In genomic region chr7:106420741-106421140, GRCh38 we compare ENCODE assay signal across 9 cellular contexts.
DNase-seq lines count a peak whose midpoint lies in the region; ATAC-seq and TF ChIP-seq lines count a peak whose summit lies in the region.
"Had no signal": no experiment of that assay in that cellular context is flagged by ENCODE, and none has a peak within 500 bp of the region (broad histone marks: within the 10 kb centered on the region; RNA-seq: fewer than 3 reads in every experiment).

No MANE protein-coding gene starts in this region.

- peaks cover 3% of the 10 kb centered on the region for H3K36me3 Mint-ChIP-seq in type B pancreatic cell

- no peak overlapping the region for H3K4me2 ChIP-seq in IMR-90 (ENCODE audit: low read depth, low read length)

- in situ Hi-C loops in IMR-90 (cut with MboI; ENCODE audit: low sequenced_read_pairs) = no loop called here

- TF ChIP-seq RAD21 in IMR-90 (IDR thresholded peaks at IDR 0.05; ENCODE audit: low read length) = no peak

- H3K27me3 Mint-ChIP-seq in type B pancreatic cell = peaks cover 4% of the 10 kb centered on the region

- H3K27me3 ChIP-seq in IMR-90 (ENCODE audit: control insufficient read depth, insufficient read depth, low read length) = no peaks in the 10 kb centered on the region
- no peaks in the 10 kb centered on the region for H3K27me3 ChIP-seq in rectal smooth muscle tissue (ENCODE audit: control insufficient read depth, insufficient read depth, low read length)

- peak overlapping the region; percentile 28 for H4K5ac ChIP-seq in IMR-90 (ENCODE audit: low read depth, low read length)

- peak overlapping the region; percentile 11 for H2AK9ac ChIP-seq in IMR-90 (replicated peaks; ENCODE audit: low read depth, low read length, poor library complexity)

- TF ChIP-seq POLR2A in IMR-90 (IDR thresholded peaks at IDR 0.05; ENCODE audit: low read depth, low read length) = no peak

- H3K4me1 ChIP-seq in IMR-90 (ENCODE audit: control insufficient read depth, insufficient read depth, low read length) = peaks cover 24% of the 10 kb centered on the region
- H3K4me1 ChIP-seq in rectal smooth muscle tissue (ENCODE audit: control insufficient read depth, insufficient read depth, low read length) = peaks cover 10% of the 10 kb centered on the region

- peak overlapping the region; percentile 25 for H3K9ac ChIP-seq in IMR-90 (ENCODE audit: low read depth, low read length)
- H3K9ac ChIP-seq in rectal smooth muscle tissue (ENCODE audit: low read length) = no peak overlapping the region

- DNase-seq in AML-193 (lab: John Stamatoyannopoulos, UW) (peak; percentile 7 to 32), IMR-90 (no peak), epithelial cell of prostate (ENCODE audit: low read depth, low spot score) (no peak), amygdala (lab: John Stamatoyannopoulos, UW) (no peak), NCI-H1092 treated with DMSO at 0.1 percent for 48 hours (lab: John Stamatoyannopoulos, UW) (no peak), kidney tubule cell (ENCODE audit: low spot score) (no peak), type B pancreatic cell (ENCODE audit: extremely low spot score, unreplicated experiment) (no peak)

- peak overlapping the region; percentile 82; the same call in 1 of the 2 replicates for H2BK20ac ChIP-seq in IMR-90 (ENCODE audit: low read depth, low read length)

- no peak overlapping the region for H3K27ac Mint-ChIP-seq in type B pancreatic cell

- H3K14ac ChIP-seq in IMR-90 (replicated peaks; ENCODE audit: low read depth, low read length) = peak overlapping the region; percentile 35; the same call in 1 of the 2 replicates

- peaks cover 22% of the 10 kb centered on the region for H3K4me1 Mint-ChIP-seq in type B pancreatic cell (ENCODE audit: unreplicated experiment)

- H2BK5ac ChIP-seq in IMR-90 (ENCODE audit: low read depth, low read length, poor library complexity, severe bottlenecking) = peak overlapping the region; percentile 86

- peak overlapping the region; percentile 21; the same call in 1 of the 2 replicates for H3K23ac ChIP-seq in IMR-90 (ENCODE audit: low read depth, low read length)

- no peaks in the 10 kb centered on the region for H3K36me3 ChIP-seq in IMR-90 (ENCODE audit: control insufficient read depth, insufficient read depth, low read length)
- no peaks in the 10 kb centered on the region for H3K36me3 ChIP-seq in rectal smooth muscle tissue (ENCODE audit: control insufficient read depth, insufficient read depth, low read length)

- peak overlapping the region; percentile 82 for H2AFZ ChIP-seq in IMR-90 (replicated peaks; ENCODE audit: low read length, poor library complexity)

- no peak overlapping the region for H3K56ac ChIP-seq in IMR-90 (ENCODE audit: extremely low read depth, insufficient read depth, low read length)

- peak overlapping the region; percentile 81 for H2BK120ac ChIP-seq in IMR-90 (ENCODE audit: low read depth, low read length)

- H3K79me1 ChIP-seq in IMR-90 (ENCODE audit: low read depth in 1 of 2, low read length in 2 of 2) = 0 out of 4 replicates have a peak, but pooled peaks cover 0 to 3% of the 10 kb centered on the region in 2 experiments

- CTCF ChIA-PET in IMR-90 (lab: Yijun Ruan, JAX) = no interaction called here

- peak overlapping the region; percentile 80 for H4K91ac ChIP-seq in IMR-90 (ENCODE audit: insufficient read depth, low read depth, low read length)

- no peak overlapping the region for H3K4me3 Mint-ChIP-seq in type B pancreatic cell

- H2BK15ac ChIP-seq in IMR-90 (ENCODE audit: low read depth, low read length) = peak overlapping the region; percentile 65; the same call in 1 of the 3 replicates

- WGBS in IMR-90 (ENCODE audit: extremely low coverage in 2 of 2, insufficient read length in 1 of 2), 2 experiments = 100% methylated on average over 1 of the region's 5 CpGs; no CpG with 5 or more reads in 1 of the 2 experiments

- H3K9me3 Mint-ChIP-seq in type B pancreatic cell = no peaks in the 10 kb centered on the region

- no peak overlapping the region for H3K4me3 ChIP-seq in IMR-90 (ENCODE audit: insufficient read depth, low read depth, low read length)
- H3K4me3 ChIP-seq in rectal smooth muscle tissue (ENCODE audit: low read length) = no peak overlapping the region
- H3K4me3 ChIP-seq: mucosa of descending colon had no signal

- BruUV-seq in IMR-90 (replicated peaks; lab: Mats Ljungman, UMichigan) = no TSS peak

- no peaks in the 10 kb centered on the region; the same call in 1 of the 2 replicates for H3K9me3 ChIP-seq in IMR-90 (ENCODE audit: control insufficient read depth, insufficient read depth, low read length)

- H3K27ac ChIP-seq in IMR-90 (ENCODE audit: insufficient read depth, low read length) (peak overlapping the region; percentile 93), epithelial cell of prostate (peak overlapping the region; percentile 83), rectal smooth muscle tissue (ENCODE audit: low read depth, low read length) (peak overlapping the region; percentile 69)

- POLR2A ChIA-PET in IMR-90 (lab: Charles Lee; ENCODE audit: unreplicated experiment) = no interaction called here

- 0 out of 2 replicates have a peak, but pooled peaks cover 4% of the 10 kb centered on the region for H4K20me1 ChIP-seq in IMR-90 (ENCODE audit: insufficient read depth, low read length)

- peak overlapping the region; percentile 20 to 83; a peak in 2 of 4 replicates for H4K8ac ChIP-seq in IMR-90 (ENCODE audit: low read depth in 2 of 2, low read length in 2 of 2)

- H3K4ac ChIP-seq in IMR-90 (ENCODE audit: low read depth, low read length) = peak overlapping the region; percentile 61

- TF ChIP-seq CTCF in IMR-90 (conservative IDR thresholded peaks at IDR 0.05; ENCODE audit: low read depth, low read length) (no peak), type B pancreatic cell (conservative IDR thresholded peaks at IDR 0.05) (no peak)

- no peak for ATAC-seq in IMR-90 (ENCODE audit: low read depth)

- H3K9me1 ChIP-seq in IMR-90 (ENCODE audit: insufficient read depth, low read length) = peaks cover 20% of the 10 kb centered on the region

- H3K18ac ChIP-seq in IMR-90 (ENCODE audit: low read depth, low read length) = peak overlapping the region; percentile 49

- peak overlapping the region; percentile 80 for H2AK5ac ChIP-seq in IMR-90 (ENCODE audit: low read depth, low read length)

- intact Hi-C loops in IMR-90 (cut with micrococcal nuclease) = no loop called here

- dilution Hi-C loops in IMR-90 (cut with HindIII; ENCODE audit: low sequenced_read_pairs, unreplicated experiment) = no loop called here

TF ChIP-seq in IMR-90, 13 proteins besides CTCF, POLR2A, EP300 and RAD21:
- TF ChIP-seq CHD1 (IDR thresholded peaks at IDR 0.05; ENCODE audit: low read depth, low read length) (no peak), MXI1 (IDR thresholded peaks at IDR 0.05; ENCODE audit: borderline replicate concordance, low read depth, low read length) (no peak), FOS (IDR thresholded peaks at IDR 0.05; ENCODE audit: low read depth, low read length) (no peak), MAZ (IDR thresholded peaks at IDR 0.05; ENCODE audit: borderline replicate concordance, low read depth, low read length) (no peak)
TF ChIP-seq in IMR-90: peak in this region for 0.

Comparison
In these comparisons a context has a peak if more than half of its experiments do, and no peak if none do; other contexts are left out.
1. DNase-seq: peak in AML-193 (2 of 2); none in IMR-90 (single experiment), epithelial cell of prostate (single experiment), amygdala (0 of 56), NCI-H1092 treated with DMSO at 0.1 percent for 48 hours (single experiment), kidney tubule cell (single experiment) and type B pancreatic cell (single experiment).
2. Peak in every context shown above with its lines, with median percentiles within 50 percentile points of each other: H3K27ac ChIP-seq.